In genomic region chr6:149473080-149474052, GRCh38 we compare ENCODE assay signal across 11 cellular contexts. TPM values are rescaled to one million over a fixed set of nuclear protein-coding genes. Genes with fewer than 3 reads are reported as not detected.
A peak's percentile ranks its signal among the peaks of the same experiment; 100 is the strongest.
DNase-seq lines count a peak whose midpoint lies in the region; ATAC-seq and TF ChIP-seq lines count a peak whose summit lies in the region.
"Had no signal": no experiment of that assay in that cellular context is flagged by ENCODE, and none has a peak within 500 bp of the region (broad histone marks: within the 10 kb centered on the region; RNA-seq: fewer than 3 reads in every experiment).

No MANE protein-coding gene starts in this region.

- intact Hi-C loops in heart left ventricle (cut with DNase I), result no loop called here

- H3K27me3 Mint-ChIP-seq in stimulated activated naive CD8-positive, alpha-beta T cell treated with anti-CD3 and anti-CD28 coated beads, Interleukin-15, Interleukin-2, amounts not matched to agents 100 ng/mL and 50 ng/mL, for 24 hours, result no peaks in the 10 kb centered on the region

- peaks cover 0 to 19% (median 0%) of the 10 kb centered on the region in 9 donors for H3K36me3 ChIP-seq in heart left ventricle
- H3K36me3 ChIP-seq: sigmoid colon had no signal

- no peak for TF ChIP-seq POLR2A in heart left ventricle (IDR thresholded peaks at IDR 0.05)
- no peak for TF ChIP-seq POLR2A in erythroblast (IDR thresholded peaks at IDR 0.05; ENCODE audit: low read length)

- peaks cover 0 to 18% (median 9%) of the 10 kb centered on the region in 12 donors for H3K4me1 ChIP-seq in heart left ventricle

- no peaks in the 10 kb centered on the region for H3K9me3 ChIP-seq in heart left ventricle
- H3K9me3 ChIP-seq: sigmoid colon had no signal

- no peaks in the 10 kb centered on the region for H3K9me3 Mint-ChIP-seq in stimulated activated naive CD8-positive, alpha-beta T cell treated with anti-CD3 and anti-CD28 coated beads, Interleukin-15, Interleukin-2, amounts not matched to agents 100 ng/mL and 50 ng/mL, for 24 hours

- H3K27me3 ChIP-seq in heart left ventricle, result peaks cover 0 to 6% (median 0%) of the 10 kb centered on the region in 9 donors
- H3K27me3 ChIP-seq: sigmoid colon had no signal

- no peak overlapping the region for H3K4me3 Mint-ChIP-seq in stimulated activated naive CD8-positive, alpha-beta T cell treated with anti-CD3 and anti-CD28 coated beads, Interleukin-15, Interleukin-2, amounts not matched to agents 100 ng/mL and 50 ng/mL, for 24 hours

- H3K36me3 Mint-ChIP-seq in stimulated activated naive CD8-positive, alpha-beta T cell treated with anti-CD3 and anti-CD28 coated beads, Interleukin-15, Interleukin-2, amounts not matched to agents 100 ng/mL and 50 ng/mL, for 24 hours (ENCODE audit: low read depth), result peaks cover 14% of the 10 kb centered on the region

- H3K27ac ChIP-seq in heart left ventricle, result no peak overlapping the region
- H3K27ac ChIP-seq: sigmoid colon had no signal

- peak overlapping the region; percentile 22 for H3K27ac Mint-ChIP-seq in stimulated activated naive CD8-positive, alpha-beta T cell treated with anti-CD3 and anti-CD28 coated beads, Interleukin-15, Interleukin-2, amounts not matched to agents 100 ng/mL and 50 ng/mL, for 24 hours

- H3K4me1 Mint-ChIP-seq in stimulated activated naive CD8-positive, alpha-beta T cell treated with anti-CD3 and anti-CD28 coated beads, Interleukin-15, Interleukin-2, amounts not matched to agents 100 ng/mL and 50 ng/mL, for 24 hours (ENCODE audit: low read depth), result peaks cover 60% of the 10 kb centered on the region

- no peak for DNase-seq in stimulated activated naive CD8-positive, alpha-beta T cell treated with anti-CD3 and anti-CD28 coated beads, Interleukin-15, Interleukin-2, amounts not matched to agents 100 U/mL and 50 U/mL, for 24 hours
- DNase-seq in NCI-H69 (lab: John Stamatoyannopoulos, UW), result peak; percentile 86
- peak in 2 of 5 donors; percentile 50 to 58 for DNase-seq in heart left ventricle
- DNase-seq in erythroblast (lab: John Stamatoyannopoulos, UW), result no peak
- no peak for DNase-seq in NCI-H2196 treated with DMSO at 0.1 percent for 48 hours (lab: John Stamatoyannopoulos, UW; ENCODE audit: unreplicated experiment)
- DNase-seq in medulla oblongata (ENCODE audit: extremely low spot score), result no peak
- DNase-seq: foreskin melanocyte, NCI-H510A, sigmoid colon had no signal

- peak in 1 of 12 donors; percentile 20 for TF ChIP-seq CTCF in heart left ventricle (IDR thresholded peaks at IDR 0.05)

- ATAC-seq in stimulated activated naive CD8-positive, alpha-beta T cell treated with anti-CD3 and anti-CD28 coated beads, Interleukin-15, Interleukin-2, amounts not matched to agents 100 U/mL and 50 U/mL, for 24 hours, result no peak
- ATAC-seq in heart left ventricle (peak; percentile 63 to 87 (median 82)), HG03045 (IDR thresholded peaks at IDR 0.05; ENCODE audit: unreplicated experiment) (no peak)

- 40 to 52% (median 46%) methylated on average over 17 to 21 of the region's 21 CpGs for WGBS in heart left ventricle, 4 donors

- peak overlapping the region in 2 of 12 donors; percentile 7 to 9 for H3K4me3 ChIP-seq in heart left ventricle
- H3K4me3 ChIP-seq: sigmoid colon had no signal

RNA-seq across cellular contexts. Expression of gene ZC3H12D, which starts 11.4 kb away (rescaled TPM):
- 1 to 10 TPM in 2 of 9 donors, under 1 TPM in 7; 0.14 to 3.0 (median 0.47) TPM for total RNA-seq in heart left ventricle
- under 1 TPM; 0.19 to 0.23 TPM for polyA plus RNA-seq in heart left ventricle

Comparison
In these comparisons a context has a peak if more than half of its experiments do, and no peak if none do; other contexts are left out.
1. ATAC-seq: peak in heart left ventricle (4 of 4); none in stimulated activated naive CD8-positive, alpha-beta T cell treated with anti-CD3 and anti-CD28 coated beads, Interleukin-15, Interleukin-2, amounts not matched to agents 100 U/mL and 50 U/mL, for 24 hours (single experiment) and HG03045 (single experiment).